ENCODE assay signal across 8 cellular contexts in genomic region chr9:93450817-93451761, GRCh38. TPM values are rescaled to one million over a fixed set of nuclear protein-coding genes. Genes with fewer than 3 reads are reported as not detected.
A peak's percentile ranks its signal among the peaks of the same experiment; 100 is the strongest.
DNase-seq lines count a peak whose midpoint lies in the region; ATAC-seq, FAIRE-seq and TF ChIP-seq lines count a peak whose summit lies in the region.

Gene FAM120A, plus strand, starts transcription at chr9:93451685. Its CDS starts 231 bp downstream, at chr9:93451916.

- H3K9me3 Mint-ChIP-seq in CD4-positive, alpha-beta T cell: no peaks in the 10 kb centered on the region

- no peaks in the 10 kb centered on the region for H3K27me3 Mint-ChIP-seq in CD4-positive, alpha-beta T cell

- H3K9me1 ChIP-seq in endothelial cell of umbilical vein (replicated peaks; ENCODE audit: control insufficient read depth, extremely low read depth, insufficient read depth, low read length): no peaks in the 10 kb centered on the region

- TF ChIP-seq POLR2A in endothelial cell of umbilical vein (IDR thresholded peaks at IDR 0.05; ENCODE audit: low read depth, low read length): peak; percentile 72

- peaks cover 39% of the 10 kb centered on the region for H3K36me3 ChIP-seq in NT2/D1 (ENCODE audit: insufficient read depth, insufficient read length, low read length)
- peaks cover 8 to 12% of the 10 kb centered on the region in 2 experiments for H3K36me3 ChIP-seq in endothelial cell of umbilical vein (ENCODE audit: control insufficient read depth in 2 of 2, extremely low read depth in 1 of 2, insufficient read depth in 2 of 2, low read length in 2 of 2)

- H3K27ac ChIP-seq in CD4-positive, alpha-beta T cell (ENCODE audit: low read depth, low read length): peak within 1 kb of the TSS; percentile 93
- H3K27ac ChIP-seq in endothelial cell of umbilical vein (ENCODE audit: insufficient read depth, low read depth, low read length): peak within 1 kb of the TSS; percentile 90

- TF ChIP-seq CTCF in CD4-positive, alpha-beta T cell (IDR thresholded peaks at IDR 0.05): no peak
- TF ChIP-seq CTCF in endothelial cell of umbilical vein (IDR thresholded peaks at IDR 0.05; ENCODE audit: extremely low read depth in 1 of 2, insufficient read depth in 1 of 2, low read depth in 1 of 2, low read length in 2 of 2): no peak

- peak within 1 kb of the TSS; percentile 92 for H2AFZ ChIP-seq in endothelial cell of umbilical vein (ENCODE audit: low read depth, low read length)

- peaks cover 57% of the 10 kb centered on the region for H3K79me2 ChIP-seq in endothelial cell of umbilical vein (ENCODE audit: control insufficient read depth, insufficient read depth, low read length)

- H3K4me2 ChIP-seq in endothelial cell of umbilical vein (ENCODE audit: insufficient read depth, low read length): peak within 1 kb of the TSS; percentile 91

- H3K27me3 ChIP-seq in CD4-positive, alpha-beta T cell (ENCODE audit: control insufficient read depth, insufficient read depth, low read length): no peaks in the 10 kb centered on the region
- H3K27me3 ChIP-seq in NT2/D1 (ENCODE audit: insufficient read depth, insufficient read length) (no peaks in the 10 kb centered on the region), endothelial cell of umbilical vein (ENCODE audit: control insufficient read depth in 2 of 2, insufficient read depth in 2 of 2, low read length in 2 of 2) (no peaks in the 10 kb centered on the region)

- POLR2A ChIA-PET in CD4-positive, alpha-beta T cell (lab: Charles Lee): interaction anchor here (0.6 to 4.3 kb wide), 6 partner anchors 13 to 497 kb away, joined by 3 to 31 read pairs (median 4); partner anchors contain the start of gene NINJ1
- POLR2A ChIA-PET in endothelial cell of umbilical vein (lab: Charles Lee): interaction anchor here (1.7 kb wide), 1 partner anchor 115 kb away, joined by 6 read pairs; no protein-coding TSS in a partner anchor

- H3K4me1 Mint-ChIP-seq in CD4-positive, alpha-beta T cell (ENCODE audit: low read depth): peaks cover 51% of the 10 kb centered on the region

- no peaks in the 10 kb centered on the region for H3K4me1 ChIP-seq in NT2/D1 (ENCODE audit: insufficient read depth, insufficient read length)
- peaks cover 11% of the 10 kb centered on the region for H3K4me1 ChIP-seq in endothelial cell of umbilical vein (ENCODE audit: control insufficient read depth, extremely low read depth, insufficient read depth, low read length)

- H3K36me3 Mint-ChIP-seq in CD4-positive, alpha-beta T cell (ENCODE audit: low read depth): peaks cover 48% of the 10 kb centered on the region

- peak; percentile 64 for ATAC-seq in CD4-positive, alpha-beta T cell (ENCODE audit: poor library complexity)
- peak; percentile 57 for ATAC-seq in GM19452 (IDR thresholded peaks at IDR 0.05; ENCODE audit: unreplicated experiment)

- intact Hi-C loops in CD4-positive, alpha-beta T cell (cut with DNase I, micrococcal nuclease): loop anchor here (2.0 to 10.0 kb wide), 7 partner anchors 51 to 1336 kb away; partner anchors contain the start of genes BICD2 (in 1 of the 2), IARS1 (in 1 of the 2), NINJ1 (in 1 of the 2) and SPTLC1 (in 1 of the 2)
- intact Hi-C loops in endothelial cell of umbilical vein (cut with micrococcal nuclease): loop anchor here (5.0 kb wide), 2 partner anchors 51 to 71 kb away; no protein-coding TSS in a partner anchor

- peak; percentile 26 for FAIRE-seq in endothelial cell of umbilical vein (lab: Jason Lieb, UNC)

- H3K4me3 ChIP-seq in NT2/D1 (ENCODE audit: insufficient read length, low read depth) (peak within 1 kb of the TSS; percentile 95), endothelial cell of umbilical vein (replicated peaks in 1 of 3; ENCODE audit: insufficient read depth in 1 of 3, low read depth in 1 of 3, low read length in 3 of 3) (peak within 1 kb of the TSS; percentile 85 to 99 (median 88))

- peaks cover 4% of the 10 kb centered on the region for H4K20me1 ChIP-seq in endothelial cell of umbilical vein (replicated peaks; ENCODE audit: control insufficient read depth, extremely low read depth, insufficient read depth, low read length)

- H3K9ac ChIP-seq in NT2/D1 (ENCODE audit: insufficient read length, low read depth): peak within 1 kb of the TSS; percentile 98
- peak within 1 kb of the TSS; percentile 89 for H3K9ac ChIP-seq in endothelial cell of umbilical vein (replicated peaks; ENCODE audit: extremely low read depth, insufficient read depth, low read length)

- dilution Hi-C loops in endothelial cell of umbilical vein (cut with MboI; ENCODE audit: extremely low pct_ligation_motif_present, low sequenced_read_pairs): no loop called here

- no peaks in the 10 kb centered on the region for H3K9me3 ChIP-seq in CD4-positive, alpha-beta T cell (ENCODE audit: control insufficient read depth, low read length)
- H3K9me3 ChIP-seq in NT2/D1 (ENCODE audit: insufficient read depth, low read length): no peaks in the 10 kb centered on the region
- H3K9me3 ChIP-seq in endothelial cell of umbilical vein (replicated peaks; ENCODE audit: control insufficient read depth, insufficient read depth, low read length): no peaks in the 10 kb centered on the region

- no TSS peak for BruUV-seq in endothelial cell of umbilical vein (replicated peaks; lab: Mats Ljungman, UMichigan)

- peak; percentile 49 to 81 (median 63) for DNase-seq in CD4-positive, alpha-beta T cell
- DNase-seq in HK-2 (ENCODE audit: unreplicated experiment) (peak; percentile 69), NT2/D1 (ENCODE audit: low read depth, low spot score) (no peak), activated T-cell treated with anti-CD3 and anti-CD28 coated beads for 1 hour (ENCODE audit: low read depth) (peak; percentile 55), endothelial cell of umbilical vein (ENCODE audit: low read depth, low spot score) (peak; percentile 71), midbrain (lab: John Stamatoyannopoulos, UW) (peak; percentile 72)
- peak; percentile 53 to 65 for DNase-seq in stimulated activated CD8-positive, alpha-beta memory T cell treated with anti-CD3 and anti-CD28 coated beads, Interleukin-2, amount 100 ng/mL, for 48 hours (ENCODE audit: low read depth in 2 of 2)

- peak within 1 kb of the TSS; percentile 94 for H3K27ac Mint-ChIP-seq in CD4-positive, alpha-beta T cell

- H3K4me3 Mint-ChIP-seq in CD4-positive, alpha-beta T cell: peak within 1 kb of the TSS; percentile 98

- CTCF ChIA-PET in CD4-positive, alpha-beta T cell (lab: Charles Lee): interaction anchor here (1.2 kb wide), 1 partner anchor 10 kb away, joined by 4 read pairs; no protein-coding TSS in a partner anchor
- CTCF ChIA-PET in endothelial cell of umbilical vein (lab: Charles Lee): interaction anchor here (3.1 kb wide), 1 partner anchor 115 kb away, joined by 36 read pairs; no protein-coding TSS in a partner anchor

TF ChIP-seq in endothelial cell of umbilical vein, 7 proteins besides CTCF, POLR2A, EP300 and RAD21:
- no peak for TF ChIP-seq JUN (IDR thresholded peaks at IDR 0.05; ENCODE audit: borderline replicate concordance, insufficient read depth, insufficient read length, low read depth)
- TF ChIP-seq, protein P1, sequence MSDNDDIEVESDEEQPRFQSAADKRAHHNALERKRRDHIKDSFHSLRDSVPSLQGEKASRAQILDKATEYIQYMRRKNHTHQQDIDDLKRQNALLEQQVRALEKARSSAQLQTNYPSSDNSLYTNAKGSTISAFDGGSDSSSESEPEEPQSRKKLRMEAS (IDR thresholded peaks at IDR 0.05; ENCODE audit: insufficient read depth, insufficient read length): no peak
- TF ChIP-seq EZH2 (IDR thresholded peaks at IDR 0.05; ENCODE audit: borderline replicate concordance, low read depth, low read length, severe bottlenecking): no peak
- TF ChIP-seq GATA2 (IDR thresholded peaks at IDR 0.05; ENCODE audit: insufficient read depth, insufficient read length, low read depth, low read length): no peak
- peak; percentile 9 for TF ChIP-seq MYC (IDR thresholded peaks at IDR 0.05; ENCODE audit: low read depth, low read length)
- no peak for TF ChIP-seq FOS (IDR thresholded peaks at IDR 0.05; ENCODE audit: borderline replicate concordance, insufficient read depth, low read length)
- TF ChIP-seq POLR2AphosphoS5 (IDR thresholded peaks at IDR 0.05; ENCODE audit: insufficient read depth, low read depth, low read length): peak; percentile 90

RNA-seq across cellular contexts. Expression of gene FAM120A, which starts in this region (rescaled TPM):
- 10 to 100 TPM; 46.5 to 51.7 TPM for total RNA-seq in CD4-positive, alpha-beta T cell
- total RNA-seq in endothelial cell of umbilical vein: 116 and 126 TPM in 2 replicates
- polyA plus RNA-seq in endothelial cell of umbilical vein: 62.6 and 66.8 TPM in 2 replicates
- polyA plus RNA-seq in endothelial cell of umbilical vein (2011; cell fraction: cytosol; rRNA removed): 70.5 and 71.0 TPM in 2 replicates
- 72.3 and 84.7 TPM in 2 replicates for polyA plus RNA-seq in endothelial cell of umbilical vein (2011; cell fraction: nucleus; rRNA removed)
- 100 and 102 TPM in 2 replicates for polyA plus RNA-seq in endothelial cell of umbilical vein (2012)
- polyA minus RNA-seq in endothelial cell of umbilical vein: 131 and 141 TPM in 2 replicates
- 142 TPM for polyA minus RNA-seq in endothelial cell of umbilical vein (2011; cell fraction: cytosol; rRNA and poly(A)+ RNA removed)
- 124 and 134 TPM in 2 replicates for polyA minus RNA-seq in endothelial cell of umbilical vein (2011; cell fraction: nucleus; rRNA and poly(A)+ RNA removed)
